In the genomic region with DNA sequence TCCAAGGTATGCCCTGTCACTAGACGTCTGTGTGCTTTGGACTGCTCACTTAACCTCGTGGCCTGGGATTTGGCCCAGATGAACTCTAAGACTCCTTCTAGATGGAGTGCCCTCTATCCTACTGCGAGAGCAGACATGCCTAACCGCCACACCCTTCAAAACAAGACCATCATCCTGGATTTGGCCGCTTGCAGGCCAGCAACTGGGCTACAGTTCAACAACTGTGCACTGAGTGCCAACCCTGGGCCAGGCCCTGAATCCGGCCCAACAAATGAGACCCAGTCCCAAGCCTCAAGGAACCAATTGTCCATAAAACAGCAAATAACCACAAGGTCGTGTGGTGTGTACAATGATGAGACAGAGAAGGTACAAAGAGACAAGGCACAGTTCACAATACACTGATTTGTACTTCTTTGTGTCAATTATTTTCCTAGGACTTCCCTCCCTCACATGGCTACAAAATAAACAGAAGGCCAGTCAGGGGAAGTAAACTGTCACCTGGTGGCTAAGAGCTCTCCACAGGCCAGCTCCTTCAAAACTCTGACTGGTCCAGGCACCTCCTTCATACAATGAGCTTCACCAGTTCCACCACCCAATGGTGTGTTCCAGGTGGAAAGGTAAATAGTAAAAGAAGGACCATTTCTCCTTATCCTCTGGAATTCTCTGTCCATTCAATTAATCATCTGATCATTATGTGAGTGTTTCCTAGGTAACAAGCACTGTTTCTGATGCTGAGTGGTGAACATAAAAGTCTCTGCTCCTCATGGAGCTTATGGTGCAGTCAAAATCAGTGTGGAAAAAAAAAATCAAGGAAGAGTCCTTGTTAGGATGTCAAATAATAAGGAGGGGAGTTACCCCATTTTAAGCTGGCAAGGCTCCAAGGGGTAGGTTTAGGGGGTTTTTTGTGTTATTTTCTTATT, we compare ENCODE assay signal across 10 cellular contexts.
DNase-seq lines count a peak whose midpoint lies in the region; ATAC-seq, FAIRE-seq and TF ChIP-seq lines count a peak whose summit lies in the region.
"Had no signal": no experiment of that assay in that cellular context is flagged by ENCODE, and none has a peak within 500 bp of the region (broad histone marks: within the 10 kb centered on the region; RNA-seq: fewer than 3 reads in every experiment).

No MANE protein-coding gene starts in this region.

- H3K4me1 ChIP-seq in K562 (replicated peaks in 1 of 2; ENCODE audit: control insufficient read depth in 2 of 2, insufficient read depth in 2 of 2, low read length in 2 of 2) (peaks cover under 1 to 13% of the 10 kb centered on the region in 2 experiments; a peak in 3 of 5 replicates), tibial artery (peaks cover 0 to 97% (median 81%) of the 10 kb centered on the region in 4 donors)

- peak; percentile 13 to 59 (median 57) for DNase-seq in NCI-H1417 (lab: John Stamatoyannopoulos, UW)
- DNase-seq in NCI-H1417 treated with DMSO at 0.1 percent for 48 hours (lab: John Stamatoyannopoulos, UW): no peak
- no peak for DNase-seq in K562 (ENCODE audit: extremely low read depth in 1 of 4, low spot score in 3 of 4)
- DNase-seq in memory B cell (ENCODE audit: low spot score in 2 of 2): no peak
- DNase-seq in tibial artery: no peak
- DNase-seq in middle frontal gyrus (ENCODE audit: extremely low spot score, low spot score): no peak
- no peak for DNase-seq in COR-L47 (lab: John Stamatoyannopoulos, UW)
- no peak for DNase-seq in activated naive CD4-positive, alpha-beta T cell treated with anti-CD3 and anti-CD28 coated beads for 36 hours
- DNase-seq: NCI-H226 had no signal

- TF ChIP-seq RAD21 in K562 (CRISPR knock-in tag; conservative IDR thresholded peaks at IDR 0.05 in 1 of 2, IDR thresholded peaks at IDR 0.05 in 1 of 2): no peak

- in situ Hi-C loops in K562 (cut with MboI): no loop called here

- H3K9me3 Mint-ChIP-seq in memory B cell: no peaks in the 10 kb centered on the region
- no peaks in the 10 kb centered on the region for H3K9me3 Mint-ChIP-seq in activated naive CD4-positive, alpha-beta T cell treated with anti-CD3 and anti-CD28 coated beads for 36 hours

- WGBS in K562 (ENCODE audit: insufficient coverage, low coverage, missing lambda C conversion rate): 60% methylated on average over 7 of the region's 7 CpGs

- intact Hi-C loops in K562 (cut with micrococcal nuclease) (no loop called here), tibial artery (cut with DNase I; ENCODE audit: low total_unique reads) (no loop called here)
- intact Hi-C loops in activated naive CD4-positive, alpha-beta T cell treated with anti-CD3 and anti-CD28 coated beads for 36 hours (cut with micrococcal nuclease): no loop called here

- ATAC-seq in K562 (no peak), memory B cell (ENCODE audit: low read depth) (no peak)
- ATAC-seq: GM12878 had no signal

- no peak overlapping the region for H2AFZ ChIP-seq in K562 (ENCODE audit: low read depth, low read length)

- H3K4me1 Mint-ChIP-seq in memory B cell: peaks cover 52% of the 10 kb centered on the region
- H3K4me1 Mint-ChIP-seq in activated naive CD4-positive, alpha-beta T cell treated with anti-CD3 and anti-CD28 coated beads for 36 hours (ENCODE audit: low read depth): peaks cover 80% of the 10 kb centered on the region

- BruUV-seq in K562 (replicated peaks; lab: Mats Ljungman, UMichigan): no TSS peak

- H3K9me3 ChIP-seq in K562 (replicated peaks; ENCODE audit: control insufficient read depth, insufficient read depth, low read depth, low read length) (no peaks in the 10 kb centered on the region), tibial artery (no peaks in the 10 kb centered on the region)

- no peak for TF ChIP-seq EP300 in K562 (IDR thresholded peaks at IDR 0.05; ENCODE audit: low read length)

- H3K27me3 ChIP-seq in K562 (ENCODE audit: control insufficient read depth in 2 of 2, insufficient read depth in 2 of 2, low read length in 2 of 2) (no peaks in the 10 kb centered on the region), tibial artery (no peaks in the 10 kb centered on the region)

- no peak overlapping the region for H3K4me3 ChIP-seq in K562
- no peak overlapping the region for H3K4me3 ChIP-seq in tibial artery
- H3K4me3 ChIP-seq: GM12878 had no signal

- peaks cover 2% of the 10 kb centered on the region for H3K36me3 Mint-ChIP-seq in memory B cell
- H3K36me3 Mint-ChIP-seq in activated naive CD4-positive, alpha-beta T cell treated with anti-CD3 and anti-CD28 coated beads for 36 hours (ENCODE audit: low read depth): no peaks in the 10 kb centered on the region

- no peaks in the 10 kb centered on the region for H3K27me3 Mint-ChIP-seq in memory B cell
- H3K27me3 Mint-ChIP-seq in activated naive CD4-positive, alpha-beta T cell treated with anti-CD3 and anti-CD28 coated beads for 36 hours (ENCODE audit: low read depth): no peaks in the 10 kb centered on the region

- H3K4me3 Mint-ChIP-seq in memory B cell: no peak overlapping the region
- H3K4me3 Mint-ChIP-seq in activated naive CD4-positive, alpha-beta T cell treated with anti-CD3 and anti-CD28 coated beads for 36 hours: no peak overlapping the region

- H3K27ac ChIP-seq in K562 (ENCODE audit: extremely low read depth, low read depth, low read length) (no peak overlapping the region), tibial artery (peak overlapping the region; percentile 85 to 88)

- no peak overlapping the region for H3K9ac ChIP-seq in K562 (ENCODE audit: insufficient read depth in 1 of 2, low read depth in 2 of 2, low read length in 2 of 2)

- 0 out of 3 replicates have a peak, but pooled peaks cover 3% of the 10 kb centered on the region for H3K36me3 ChIP-seq in K562 (ENCODE audit: control insufficient read depth, insufficient read depth, low read length)
- H3K36me3 ChIP-seq in tibial artery: no peaks in the 10 kb centered on the region

- peaks cover 10% of the 10 kb centered on the region for H3K9me1 ChIP-seq in K562 (ENCODE audit: control insufficient read depth, insufficient read depth, low read length)

- POLR2A ChIA-PET in K562 (lab: Yijun Ruan, JAX): interaction anchor here (0.5 to 1.6 kb wide), 2 partner anchors 19 to 139 kb away, joined by 3 read pairs; no protein-coding TSS in a partner anchor

- peak overlapping the region; percentile 56 for H3K27ac Mint-ChIP-seq in memory B cell
- no peak overlapping the region for H3K27ac Mint-ChIP-seq in activated naive CD4-positive, alpha-beta T cell treated with anti-CD3 and anti-CD28 coated beads for 36 hours

- H4K20me1 ChIP-seq in K562 (replicated peaks; ENCODE audit: control insufficient read depth, insufficient read depth, low read length): peaks cover 38% of the 10 kb centered on the region

- no peak for TF ChIP-seq POLR2A in K562 (conservative IDR thresholded peaks at IDR 0.05)

- no peak for FAIRE-seq in K562 (lab: Jason Lieb, UNC)
- FAIRE-seq: GM12878 had no signal

- TF ChIP-seq CTCF in K562 (IDR thresholded peaks at IDR 0.05 in 2 of 3, conservative IDR thresholded peaks at IDR 0.05 in 1 of 3; ENCODE audit: insufficient read depth in 2 of 3, low read depth in 1 of 3, low read length in 3 of 3) (no peak), tibial artery (IDR thresholded peaks at IDR 0.05) (no peak)

- H3K79me2 ChIP-seq in K562 (ENCODE audit: control insufficient read depth, insufficient read depth, low read length): peaks cover 78% of the 10 kb centered on the region

- CTCF ChIA-PET in K562 (lab: Yijun Ruan, JAX; ENCODE audit: low intra/inter-chr PET ratio): no interaction called here
- CTCF ChIA-PET in activated naive CD4-positive, alpha-beta T cell treated with anti-CD3 and anti-CD28 coated beads for 36 hours (lab: Charles Lee): interaction anchor here (0.8 kb wide), 1 partner anchor 221 kb away, joined by 3 read pairs; no protein-coding TSS in a partner anchor

- H3K4me2 ChIP-seq in K562 (ENCODE audit: insufficient read depth, low read length): no peak overlapping the region

TF ChIP-seq in K562, 482 proteins besides CTCF, POLR2A, EP300 and RAD21:
- TF ChIP-seq CCNT2 (IDR thresholded peaks at IDR 0.05; ENCODE audit: borderline replicate concordance, extremely low read depth, insufficient read length, low read depth, low read length): no peak
- TF ChIP-seq ETV5 (CRISPR knock-in tag; IDR thresholded peaks at IDR 0.05; ENCODE audit: low read depth): no peak
- no peak for TF ChIP-seq PML (IDR thresholded peaks at IDR 0.05; ENCODE audit: low read length)
- TF ChIP-seq MYNN (IDR thresholded peaks at IDR 0.05): peak; percentile 85
- TF ChIP-seq MYNN (CRISPR knock-in tag; IDR thresholded peaks at IDR 0.05): no peak; the same call in 1 of the 2 replicates
- TF ChIP-seq GATA2 (CRISPR knock-in tag; IDR thresholded peaks at IDR 0.05): no peak
- no peak for TF ChIP-seq SNRNP70 (optimal IDR thresholded peaks at IDR 0.05; ENCODE audit: low read depth, low read length)
- TF ChIP-seq ELF2 (CRISPR knock-in tag; IDR thresholded peaks at IDR 0.05): no peak
- TF ChIP-seq NELFE (IDR thresholded peaks at IDR 0.05; ENCODE audit: insufficient read depth, insufficient read length): no peak
- no peak for TF ChIP-seq ZNF41 (CRISPR knock-in tag; conservative IDR thresholded peaks at IDR 0.05)
- peak; percentile 51; the same call in 1 of the 2 replicates for TF ChIP-seq RFX1 (IDR thresholded peaks at IDR 0.05)
- no peak for TF ChIP-seq MEF2D (tag; conservative IDR thresholded peaks at IDR 0.05; ENCODE audit: low read depth)
- TF ChIP-seq POLR3A (IDR thresholded peaks at IDR 0.05; ENCODE audit: borderline replicate concordance, extremely low read depth, insufficient read depth, insufficient read length): no peak
- TF ChIP-seq ZNF696 (CRISPR knock-in tag; conservative IDR thresholded peaks at IDR 0.05): no peak
- no peak for TF ChIP-seq ZSCAN32 (CRISPR knock-in tag; IDR thresholded peaks at IDR 0.05)
- TF ChIP-seq LARP7 (IDR thresholded peaks at IDR 0.05): no peak
- TF ChIP-seq SP2 (IDR thresholded peaks at IDR 0.05; ENCODE audit: extremely low read depth, low read depth, low read length, poor library complexity, severe bottlenecking): no peak
- TF ChIP-seq NFXL1 (CRISPR knock-in tag; IDR thresholded peaks at IDR 0.05): no peak

Comparison
In these comparisons a context has a peak if more than half of its experiments do, and no peak if none do; other contexts are left out.
1. DNase-seq: peak in NCI-H1417 (3 of 3); none in NCI-H1417 treated with DMSO at 0.1 percent for 48 hours (single experiment), K562 (0 of 4), memory B cell (0 of 2), tibial artery (0 of 2), middle frontal gyrus (single experiment), COR-L47 (single experiment) and activated naive CD4-positive, alpha-beta T cell treated with anti-CD3 and anti-CD28 coated beads for 36 hours (single experiment).